Comparison of ENCODE assay signal across 18 cellular contexts in genomic region chr5:167348286-167348926, GRCh38.
"Had no signal": no experiment of that assay in that cellular context is flagged by ENCODE, and none has a peak within 500 bp of the region (broad histone marks: within the 10 kb centered on the region; RNA-seq: fewer than 3 reads in every experiment).

No MANE protein-coding gene starts in this region.

- ATAC-seq: activated CD4-positive, CD25-positive, alpha-beta regulatory T cell treated with anti-CD3 and anti-CD28 coated beads, Interleukin-2, amount 50 U/mL, for 24 hours; activated naive CD4-positive, alpha-beta T cell treated with anti-CD3 and anti-CD28 coated beads, Interleukin-2, amount 50 U/mL, for 72 hours; left cardiac atrium; lower lobe of right lung; natural killer cell; stimulated activated naive CD8-positive, alpha-beta T cell treated with anti-CD3 and anti-CD28 coated beads, Interleukin-15, Interleukin-2, amounts not matched to agents 100 U/mL and 50 U/mL, for 24 hours had no signal

- H3K36me3 ChIP-seq: esophagus squamous epithelium, lower lobe of right lung, neutrophil, suprapubic skin had no signal

- H3K4me1 Mint-ChIP-seq: natural killer cell had no signal

- H3K4me1 ChIP-seq: esophagus squamous epithelium, lower lobe of right lung, suprapubic skin had no signal

- H3K27me3 ChIP-seq: esophagus squamous epithelium, neutrophil, suprapubic skin had no signal

- H3K36me3 Mint-ChIP-seq: activated naive CD4-positive, alpha-beta T cell treated with anti-CD3 and anti-CD28 coated beads, Interleukin-2, amount 50 U/mL, for 72 hours; natural killer cell; type B pancreatic cell had no signal

- H3K9me3 ChIP-seq: esophagus squamous epithelium, lower lobe of right lung, neutrophil, suprapubic skin had no signal

- H3K27ac ChIP-seq: esophagus squamous epithelium, lower lobe of right lung, neutrophil, suprapubic skin had no signal

- H3K4me3 ChIP-seq: esophagus squamous epithelium, lower lobe of right lung, suprapubic skin had no signal

- H3K27me3 Mint-ChIP-seq: dendritic cell treated with granulocyte-macrophage colony-stimulating factor and Interleukin-4, amounts not matched to agents 40 ng/mL and 50 ng/mL, for 4 days had no signal

- H3K9me3 Mint-ChIP-seq: dendritic cell treated with granulocyte-macrophage colony-stimulating factor and Interleukin-4, amounts not matched to agents 40 ng/mL and 50 ng/mL, for 4 days; T-helper 1 cell treated with Interleukin-12 subunit alpha and Interleukin-12 subunit beta and Interleukin-4 antibody, amounts not matched to agents 30 μg/mL and 1 μg/mL, for 36 hours; type B pancreatic cell had no signal

- H3K4me3 Mint-ChIP-seq: dendritic cell treated with granulocyte-macrophage colony-stimulating factor and Interleukin-4, amounts not matched to agents 40 ng/mL and 50 ng/mL, for 4 days; natural killer cell; T-helper 1 cell treated with Interleukin-12 subunit alpha and Interleukin-12 subunit beta and Interleukin-4 antibody, amounts not matched to agents 30 μg/mL and 1 μg/mL, for 36 hours; type B pancreatic cell had no signal

- H3K27ac Mint-ChIP-seq: activated naive CD4-positive, alpha-beta T cell treated with anti-CD3 and anti-CD28 coated beads, Interleukin-2, amount 50 U/mL, for 72 hours; dendritic cell treated with granulocyte-macrophage colony-stimulating factor and Interleukin-4, amounts not matched to agents 40 ng/mL and 50 ng/mL, for 4 days; natural killer cell; T-helper 1 cell treated with Interleukin-12 subunit alpha and Interleukin-12 subunit beta and Interleukin-4 antibody, amounts not matched to agents 30 μg/mL and 1 μg/mL, for 36 hours; type B pancreatic cell had no signal

- DNase-seq: activated CD4-positive, alpha-beta T cell treated with anti-CD3 and anti-CD28 coated beads, Interleukin-2, amount 50 U/mL, for 1 hour; activated gamma-delta T cell treated with Interleukin-2 at 50 U/mL for 16 hours; effector CD8-positive, alpha-beta T cell; esophagus squamous epithelium; hippocampal formation; left cardiac atrium; lower lobe of right lung; natural killer cell; retina; stimulated activated CD4-positive, alpha-beta T cell treated with anti-CD3 and anti-CD28 coated beads, Interleukin-2, amount 100 ng/mL, for 24 hours; stimulated activated naive CD8-positive, alpha-beta T cell treated with anti-CD3 and anti-CD28 coated beads, Interleukin-15, Interleukin-2, amounts not matched to agents 100 U/mL and 50 U/mL, for 24 hours had no signal
